Comparison of ENCODE assay signal across 7 cellular contexts in genomic region chr6:166997348-166997747, GRCh38. TPM values are rescaled to one million over a fixed set of nuclear protein-coding genes. Genes with fewer than 3 reads are reported as not detected.
DNase-seq lines count a peak whose midpoint lies in the region; ATAC-seq and TF ChIP-seq lines count a peak whose summit lies in the region.

No MANE protein-coding gene starts in this region.

- peaks cover 30% of the 10 kb centered on the region for H3K4me1 Mint-ChIP-seq in GM23338
- peaks cover 30 to 39% (median 30%) of the 10 kb centered on the region in 3 donors for H3K4me1 Mint-ChIP-seq in T-cell

- no peak overlapping the region for H2AFZ ChIP-seq in GM23338

- H3K27me3 Mint-ChIP-seq in GM23338 (ENCODE audit: insufficient read depth, low read depth, poor library complexity) (peaks cover 3% of the 10 kb centered on the region), T-cell (no peaks in the 10 kb centered on the region)

- H3K4me3 Mint-ChIP-seq in GM23338 (peak overlapping the region; percentile 75), T-cell (peak overlapping the region; percentile 84 to 85 (median 84))

- H3K27me3 ChIP-seq in GM23338 (ENCODE audit: insufficient read depth) = no peaks in the 10 kb centered on the region

- H3K27ac ChIP-seq in GM23338 (ENCODE audit: low read depth) = no peak overlapping the region

- H3K9me2 ChIP-seq in GM23338 (ENCODE audit: insufficient read depth) = no peaks in the 10 kb centered on the region

- H3K79me2 ChIP-seq in GM23338 (replicated peaks; ENCODE audit: insufficient read depth) = peaks cover 81% of the 10 kb centered on the region

- CTCF ChIA-PET in T-cell (lab: Charles Lee) = interaction anchor here (0.9 to 1.5 kb wide), 2 partner anchors 8 to 145 kb away, joined by 3 to 4 read pairs; no protein-coding TSS in a partner anchor

- H3K36me3 Mint-ChIP-seq in GM23338 (ENCODE audit: low read depth) (peaks cover 55% of the 10 kb centered on the region), T-cell (peaks cover 11% of the 10 kb centered on the region)

- POLR2A ChIA-PET in T-cell (lab: Charles Lee) = no interaction called here

- H3K9me3 Mint-ChIP-seq in GM23338 = no peaks in the 10 kb centered on the region
- H3K9me3 Mint-ChIP-seq in T-cell = no peaks in the 10 kb centered on the region

- H3K4me1 ChIP-seq in GM23338 (ENCODE audit: insufficient read depth) = peaks cover 6% of the 10 kb centered on the region

- H4K20me1 ChIP-seq in GM23338 (replicated peaks; ENCODE audit: insufficient read depth) = peaks cover 12% of the 10 kb centered on the region

- no peak overlapping the region for H3K27ac Mint-ChIP-seq in GM23338
- H3K27ac Mint-ChIP-seq in T-cell = peak overlapping the region; percentile 55 to 77

- no peak for TF ChIP-seq CTCF in GM23338 (conservative IDR thresholded peaks at IDR 0.05; ENCODE audit: low read depth in 2 of 2)
- no peak for TF ChIP-seq CTCF in fibroblast of pulmonary artery (IDR thresholded peaks at IDR 0.05; ENCODE audit: low read length, missing control alignments)
- TF ChIP-seq CTCF in retinal pigment epithelial cell (conservative IDR thresholded peaks at IDR 0.05; ENCODE audit: low read depth, low read length) = no peak

- peak overlapping the region; percentile 90 for H3K4me2 ChIP-seq in GM23338

- H3K36me3 ChIP-seq in GM23338 (ENCODE audit: insufficient read depth) = no peaks in the 10 kb centered on the region; the same call in 1 of the 2 replicates

- H3K4me3 ChIP-seq in GM23338 = peak overlapping the region; percentile 75
- H3K4me3 ChIP-seq in fibroblast of pulmonary artery (replicated peaks; ENCODE audit: low read depth, low read length) = peak overlapping the region; percentile 84
- H3K4me3 ChIP-seq in retinal pigment epithelial cell (ENCODE audit: low read length) = peak overlapping the region; percentile 82

- no peak for ATAC-seq in GM23338
- ATAC-seq in T-cell (replicated peaks in 1 of 4) = no peak
- no peak for ATAC-seq in GM18519 (IDR thresholded peaks at IDR 0.05; ENCODE audit: low FRiP score, unreplicated experiment)

- peaks cover 5% of the 10 kb centered on the region; the same call in 1 of the 2 replicates for H3F3A ChIP-seq in GM23338 (replicated peaks; ENCODE audit: low read depth)

- DNase-seq in GM23338 (ENCODE audit: low spot score) (no peak), T-cell (no peak), fibroblast of pulmonary artery (ENCODE audit: low read depth) (no peak), retinal pigment epithelial cell (ENCODE audit: low read depth) (no peak), GM19240 (ENCODE audit: insufficient read length, low spot score) (no peak), NCI-H1417 treated with DMSO at 0.1 percent for 48 hours (lab: John Stamatoyannopoulos, UW) (no peak)

TF ChIP-seq in GM23338, 12 proteins besides CTCF, POLR2A, EP300 and RAD21 (continues in another document):
- TF ChIP-seq JUNB (IDR thresholded peaks at IDR 0.05; ENCODE audit: unreplicated experiment) (no peak), STAT1 (IDR thresholded peaks at IDR 0.05; ENCODE audit: unreplicated experiment) (no peak), NANOG (IDR thresholded peaks at IDR 0.05; ENCODE audit: borderline replicate concordance) (no peak), EZH2phosphoT487 (IDR thresholded peaks at IDR 0.05; ENCODE audit: unreplicated experiment) (no peak), ZNF114 (CRISPR knock-in tag; IDR thresholded peaks at IDR 0.05) (no peak), ETS1 (IDR thresholded peaks at IDR 0.05) (no peak), REST (IDR thresholded peaks at IDR 0.05; ENCODE audit: unreplicated experiment) (no peak), EZH2 (IDR thresholded peaks at IDR 0.05; ENCODE audit: low read depth, unreplicated experiment) (no peak), CREB1 (CRISPR knock-in tag; IDR thresholded peaks at IDR 0.05; ENCODE audit: low read depth) (no peak), POLR2AphosphoS5 (IDR thresholded peaks at IDR 0.05; ENCODE audit: low read depth) (no peak)

RNA-seq across cellular contexts. Expression of gene CEP43, which starts 1.8 kb away (rescaled TPM):
- 43.1 and 44.3 TPM in 2 replicates for total RNA-seq in GM23338 (2014; rRNA removed; shearing (Covaris generic))
- 33.8 and 39.9 TPM in 2 replicates for polyA plus RNA-seq in GM23338 (2016; fragmentation: Nextera tagmentation; extraction: Ambion mirVana)
- total RNA-seq in T-cell = 10 to 100 TPM; 12.3 to 15.9 (median 14.8) TPM

RNA-seq across cellular contexts. Expression of gene RNASET2, which starts 41.0 kb away (rescaled TPM):
- total RNA-seq in GM23338 (2014; rRNA removed; shearing (Covaris generic)) = 51.4 and 62.8 TPM in 2 replicates
- polyA plus RNA-seq in GM23338 (2016; fragmentation: Nextera tagmentation; extraction: Ambion mirVana) = 40.5 and 44.3 TPM in 2 replicates
- 100 to 1,000 TPM; 121 to 275 (median 252) TPM for total RNA-seq in T-cell
